8 cellular contexts compared by ENCODE assay signal in genomic region chr12:51970904-51971646, GRCh38.
DNase-seq lines count a peak whose midpoint lies in the region; ATAC-seq and TF ChIP-seq lines count a peak whose summit lies in the region.

No MANE protein-coding gene starts in this region.

- H3K36me3 ChIP-seq in tibial artery, result peaks cover 9% of the 10 kb centered on the region in 3 donors

- intact Hi-C loops in tibial artery (cut with DNase I; ENCODE audit: low total_unique reads), result no loop called here

- H3K27ac ChIP-seq in tibial artery, result no peak overlapping the region

- H3K4me1 ChIP-seq in tibial artery, result peaks cover 0 to 46% (median 32%) of the 10 kb centered on the region in 4 donors

- peak; percentile 89 for ATAC-seq in GM21529 (IDR thresholded peaks at IDR 0.05; ENCODE audit: unreplicated experiment)

- no peak overlapping the region for H3K4me3 ChIP-seq in tibial artery

- DNase-seq in HuH-7 (ENCODE audit: low spot score), result peak; percentile 68
- DNase-seq in activated T-cell treated with anti-CD3 and anti-CD28 coated beads for 48 hours (ENCODE audit: low read depth), result peak; percentile 25
- DNase-seq in glomerular visceral epithelial cell (ENCODE audit: extremely low spot score), result peak; percentile 50
- DNase-seq in stimulated activated naive CD4-positive, alpha-beta T cell treated with Interleukin-2 at 50 U/mL for 16 hours (lab: John Stamatoyannopoulos, UW), result peak; percentile 49
- DNase-seq in NCI-H2171 (lab: John Stamatoyannopoulos, UW), result no peak
- DNase-seq in tibial artery, result no peak

- TF ChIP-seq CTCF in GM12872 (IDR thresholded peaks at IDR 0.05; ENCODE audit: insufficient read depth, low read depth, low read length) (peak; percentile 75), tibial artery (IDR thresholded peaks at IDR 0.05) (no peak)

- no peaks in the 10 kb centered on the region for H3K9me3 ChIP-seq in tibial artery

- no peaks in the 10 kb centered on the region for H3K27me3 ChIP-seq in tibial artery

Comparison
In these comparisons a context has a peak if more than half of its experiments do, and no peak if none do; other contexts are left out.
1. DNase-seq: peak in HuH-7 (single experiment), activated T-cell treated with anti-CD3 and anti-CD28 coated beads for 48 hours (single experiment), glomerular visceral epithelial cell (single experiment) and stimulated activated naive CD4-positive, alpha-beta T cell treated with Interleukin-2 at 50 U/mL for 16 hours (single experiment); none in NCI-H2171 (single experiment) and tibial artery (0 of 2).